In the genomic region with DNA sequence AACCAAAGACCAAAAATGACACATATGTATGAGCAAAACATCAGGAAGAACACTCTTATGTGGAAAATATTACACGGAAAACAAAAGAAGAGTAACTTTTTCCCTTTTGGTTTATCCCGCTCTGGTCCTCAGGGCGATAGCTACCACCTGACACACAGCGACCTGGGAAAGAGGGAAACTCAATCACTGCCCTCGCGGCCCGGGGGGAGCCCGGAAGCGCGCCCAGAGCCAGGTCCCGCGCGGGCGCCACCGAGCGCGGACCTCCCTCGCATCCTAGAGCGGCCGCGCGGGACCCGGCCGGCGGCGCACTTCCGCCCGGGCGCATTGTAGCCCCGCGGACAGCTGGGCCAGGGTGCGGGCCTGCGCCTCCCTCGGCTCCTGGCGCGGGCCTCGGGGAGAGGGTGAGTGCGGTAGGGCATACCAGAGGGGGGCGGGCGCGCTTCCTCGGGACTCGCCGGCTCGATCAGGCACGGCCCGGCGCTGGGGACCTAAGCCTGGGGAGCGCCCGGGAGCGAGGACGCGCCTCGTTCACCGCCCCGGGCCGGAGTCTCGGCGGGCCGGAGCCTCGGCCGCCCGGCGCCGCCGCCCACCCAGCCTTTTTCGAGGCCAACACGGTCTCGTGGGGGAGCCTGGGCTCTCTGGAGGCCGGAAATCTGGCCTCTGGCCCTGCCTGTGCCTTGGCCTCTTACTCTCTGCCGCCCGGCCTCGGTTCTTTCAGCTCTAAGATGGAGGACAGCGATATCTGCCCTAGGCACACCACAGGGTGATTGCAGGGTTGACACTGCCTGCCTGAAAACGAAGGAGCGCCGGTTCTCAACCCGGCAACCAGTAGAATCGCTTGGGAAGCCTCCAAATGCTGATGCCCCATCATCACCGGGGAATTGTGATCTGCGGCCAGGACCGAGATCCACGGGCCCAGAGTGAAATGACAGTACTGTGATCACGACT, we compare ENCODE assay signal across 8 cellular contexts. TPM values are rescaled to one million over a fixed set of nuclear protein-coding genes. Genes with fewer than 3 reads are reported as not detected.
A peak's percentile ranks its signal among the peaks of the same experiment; 100 is the strongest.
DNase-seq lines count a peak whose midpoint lies in the region; ATAC-seq, FAIRE-seq and TF ChIP-seq lines count a peak whose summit lies in the region.

A gene with protein sequence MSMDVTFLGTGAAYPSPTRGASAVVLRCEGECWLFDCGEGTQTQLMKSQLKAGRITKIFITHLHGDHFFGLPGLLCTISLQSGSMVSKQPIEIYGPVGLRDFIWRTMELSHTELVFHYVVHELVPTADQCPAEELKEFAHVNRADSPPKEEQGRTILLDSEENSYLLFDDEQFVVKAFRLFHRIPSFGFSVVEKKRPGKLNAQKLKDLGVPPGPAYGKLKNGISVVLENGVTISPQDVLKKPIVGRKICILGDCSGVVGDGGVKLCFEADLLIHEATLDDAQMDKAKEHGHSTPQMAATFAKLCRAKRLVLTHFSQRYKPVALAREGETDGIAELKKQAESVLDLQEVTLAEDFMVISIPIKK (plus strand): TSS at position 327 of the 948 bp plus-strand sequence. CDS start 6,365 bp downstream, outside the sequence.

- H3K27ac ChIP-seq in HepG2 (ENCODE audit: extremely low read length, insufficient read depth, low read length): peak within 1 kb of the TSS; percentile 86

- peak within 1 kb of the TSS; percentile 92 for H3K9ac ChIP-seq in HepG2 (ENCODE audit: insufficient read depth, low read depth, low read length)

- intact Hi-C loops in HepG2 (cut with micrococcal nuclease; ENCODE audit: unreplicated experiment): loop anchor here (1.0 to 5.0 kb wide), 3 partner anchors 63 to 146 kb away; partner anchors contain the start of genes MRO and SMAD4

- no TSS peak for BruUV-seq in HepG2 (replicated peaks; lab: Mats Ljungman, UMichigan)

- peak; percentile 82 for TF ChIP-seq RAD21 in HepG2 (CRISPR knock-in tag; IDR thresholded peaks at IDR 0.05)

- TF ChIP-seq CTCF in BJ (IDR thresholded peaks at IDR 0.05; ENCODE audit: insufficient read depth, low read depth, low read length) (no peak), HepG2 (CRISPR knock-in tag; IDR thresholded peaks at IDR 0.05) (peak; percentile 38)

- CTCF ChIA-PET in BJ (lab: Yijun Ruan, JAX) (interaction anchor here (1.8 to 1.9 kb wide), 2 partner anchors 10 to 12 kb away, joined by 4 read pairs; no protein-coding TSS in a partner anchor), HepG2 (lab: Yijun Ruan, JAX; ENCODE audit: low intra/inter-chr PET ratio, low total read pairs) (no interaction called here)

- 3% methylated on average over 20 of the region's 84 CpGs for WGBS in HepG2 (ENCODE audit: low lambda C conversion rate)

- TF ChIP-seq POLR2A in HepG2 (IDR thresholded peaks at IDR 0.05; ENCODE audit: insufficient read depth in 1 of 2, low read depth in 2 of 2, low read length in 2 of 2): peak; percentile 75 to 83

- H3K79me2 ChIP-seq in HepG2 (ENCODE audit: insufficient read depth, low read length): peaks cover 8% of the 10 kb centered on the region

- H2AFZ ChIP-seq in HepG2 (ENCODE audit: low read length): peak within 1 kb of the TSS; percentile 96

- POLR2A ChIA-PET in BJ (lab: Charles Lee) (interaction anchor here (0.6 kb wide), 1 partner anchor 62 kb away, joined by 3 read pairs; the partner anchor contains the start of gene SMAD4), HepG2 (lab: Yijun Ruan, JAX) (interaction anchor here (0.7 to 3.6 kb wide), 13 partner anchors 9 to 89 kb away, joined by 3 to 27 read pairs (median 5); partner anchors contain the start of genes ME2 and SMAD4)

- FAIRE-seq in HepG2 (lab: Jason Lieb, UNC): peak; percentile 23

- H3K27me3 ChIP-seq in BJ (ENCODE audit: control insufficient read depth, insufficient read depth, low read length) (no peaks in the 10 kb centered on the region), HepG2 (ENCODE audit: control insufficient read depth in 1 of 2, insufficient read depth in 2 of 2, low read length in 2 of 2) (no peaks in the 10 kb centered on the region; a peak in 1 of 5 replicates)

- no peaks in the 10 kb centered on the region for H4K20me1 ChIP-seq in HepG2 (ENCODE audit: insufficient read depth, low read length)

- H3K4me2 ChIP-seq in HepG2 (ENCODE audit: low read depth, low read length): peak within 1 kb of the TSS; percentile 83

- H3K9me3 ChIP-seq in HepG2 (ENCODE audit: low read length): peaks cover 8% of the 10 kb centered on the region; the same call in 1 of the 2 replicates

- H3K4me3 ChIP-seq in BJ (ENCODE audit: low read depth, low read length): peak within 1 kb of the TSS; percentile 85
- H3K4me3 ChIP-seq in HepG2 (replicated peaks in 1 of 3; ENCODE audit: insufficient read depth in 1 of 3, low read depth in 2 of 3, low read length in 3 of 3): peak within 1 kb of the TSS; percentile 59 to 84 (median 83)

- peak; percentile 93 for ATAC-seq in GM19043 (IDR thresholded peaks at IDR 0.05; ENCODE audit: low read depth, unreplicated experiment)
- ATAC-seq in HG03354 (IDR thresholded peaks at IDR 0.05; ENCODE audit: poor library complexity, severe bottlenecking, unreplicated experiment): peak; percentile 94
- ATAC-seq in HepG2: peak; percentile 98

- DNase-seq in BJ (ENCODE audit: low read depth): no peak
- peak; percentile 57 for DNase-seq in NCI-H510A treated with DMSO at 0.1 percent for 48 hours (lab: John Stamatoyannopoulos, UW)
- DNase-seq in activated CD4-positive, alpha-beta T cell treated with anti-CD3 and anti-CD28 coated beads, Interleukin-2, amount 50 U/mL, for 1 hour: peak; percentile 61
- peak; percentile 64 for DNase-seq in dedifferentiated amniotic fluid mesenchymal stem cell (ENCODE audit: extremely low spot score)
- DNase-seq in HepG2 (ENCODE audit: low spot score): peak; percentile 65
- peak; percentile 68 for DNase-seq in stimulated activated CD4-positive, alpha-beta T cell treated with anti-CD3 and anti-CD28 coated beads, Interleukin-4, amount 100 ng/mL, for 1 hour

- peaks cover 28% of the 10 kb centered on the region for H3K4me1 ChIP-seq in HepG2 (ENCODE audit: insufficient read depth, low read length)

- in situ Hi-C loops in HepG2 (cut with HindIII; ENCODE audit: extremely low pct_ligation_motif_present, low pct_unique_long_range_greater_than_20kb): loop anchor here (5.0 kb wide), 1 partner anchor 69 kb away; no protein-coding TSS in a partner anchor

- H3K36me3 ChIP-seq in BJ (ENCODE audit: control insufficient read depth, insufficient read depth, low read length): no peaks in the 10 kb centered on the region
- H3K36me3 ChIP-seq in HepG2 (replicated peaks in 1 of 2; ENCODE audit: control insufficient read depth in 1 of 2, insufficient read depth in 2 of 2, low read length in 2 of 2): no peaks in the 10 kb centered on the region

- TF ChIP-seq EP300 in HepG2 (IDR thresholded peaks at IDR 0.05; ENCODE audit: low read depth in 2 of 2, low read length in 2 of 2) (no peak), HepG2 (CRISPR knock-in tag; IDR thresholded peaks at IDR 0.05; ENCODE audit: borderline replicate concordance) (no peak)

TF ChIP-seq in HepG2, 621 proteins besides CTCF, POLR2A, EP300 and RAD21 (continues in another document):
- TF ChIP-seq FIP1L1 (IDR thresholded peaks at IDR 0.05; ENCODE audit: borderline replicate concordance, insufficient read depth, low read depth, low read length): no peak
- TF ChIP-seq, protein P1, sequence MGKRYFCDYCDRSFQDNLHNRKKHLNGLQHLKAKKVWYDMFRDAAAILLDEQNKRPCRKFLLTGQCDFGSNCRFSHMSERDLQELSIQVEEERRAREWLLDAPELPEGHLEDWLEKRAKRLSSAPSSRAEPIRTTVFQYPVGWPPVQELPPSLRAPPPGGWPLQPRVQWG (CRISPR knock-in tag; IDR thresholded peaks at IDR 0.05; ENCODE audit: borderline replicate concordance, low read depth): no peak
- no peak for TF ChIP-seq ISL2 (CRISPR knock-in tag; IDR thresholded peaks at IDR 0.05)
- TF ChIP-seq ZNF496 (CRISPR knock-in tag; IDR thresholded peaks at IDR 0.05; ENCODE audit: insufficient replicate concordance): no peak
- no peak for TF ChIP-seq PHB2 (IDR thresholded peaks at IDR 0.05; ENCODE audit: partially characterized antibody)
- peak; percentile 89; the same call in 1 of the 2 replicates for TF ChIP-seq TFDP1 (CRISPR knock-in tag; IDR thresholded peaks at IDR 0.05; ENCODE audit: borderline replicate concordance)
- no peak for TF ChIP-seq NR2F2 (IDR thresholded peaks at IDR 0.05; ENCODE audit: borderline replicate concordance, low read depth)

RNA-seq across cellular contexts. Expression of the gene that starts here (rescaled TPM):
- polyA plus RNA-seq in BJ (2011; rRNA removed) (4.4 and 7.9 TPM in 2 replicates), HepG2 (2011; rRNA removed) (1.3 and 1.9 TPM in 2 replicates)
- 2.9 and 5.1 TPM in 2 replicates for polyA minus RNA-seq in BJ (2011; rRNA and poly(A)+ RNA removed)
- 3.6 TPM in 2 replicates for total RNA-seq in HepG2 (2016; rRNA removed; fragmentation: Illumina TruSeq; extraction: Trizol)
- total RNA-seq in HepG2 (2016; cell fraction: cytosol; rRNA removed; fragmentation: Illumina TruSeq; extraction: Trizol; ENCODE audit: low read depth): 5.1 and 5.5 TPM in 2 replicates
- total RNA-seq in HepG2 (2016; cell fraction: insoluble cytoplasmic fraction; rRNA removed; fragmentation: Illumina TruSeq; extraction: Trizol): 3.4 and 3.5 TPM in 2 replicates
- total RNA-seq in HepG2 (2016; cell fraction: membrane; rRNA removed; fragmentation: Illumina TruSeq; extraction: Trizol): 6.5 and 7.0 TPM in 2 replicates
- total RNA-seq in HepG2 (2016; cell fraction: nucleus; rRNA removed; fragmentation: Illumina TruSeq; extraction: Trizol): 3.0 and 3.6 TPM in 2 replicates
- 0.62 and 1.7 TPM in 2 replicates for polyA plus RNA-seq in HepG2 (2011; cell fraction: cytosol; rRNA removed)
- 0.69 and 1.3 TPM in 2 replicates for polyA plus RNA-seq in HepG2 (2011; cell fraction: nucleus; rRNA removed)
- 1.7 and 2.7 TPM in 2 replicates for polyA plus RNA-seq in HepG2 (2012)
- polyA plus RNA-seq in HepG2 (2016; cell fraction: cytosol; fragmentation: Illumina TruSeq; extraction: Trizol; ENCODE audit: low read depth): 7.7 and 9.6 TPM in 2 replicates
- 5.6 and 6.1 TPM in 2 replicates for polyA plus RNA-seq in HepG2 (2016; cell fraction: insoluble cytoplasmic fraction; fragmentation: Illumina TruSeq; extraction: Trizol; ENCODE audit: low read depth)
- polyA plus RNA-seq in HepG2 (2016; cell fraction: membrane; fragmentation: Illumina TruSeq; extraction: Trizol; ENCODE audit: low read depth): 6.7 and 8.1 TPM in 2 replicates
- 3.2 and 3.9 TPM in 2 replicates for polyA plus RNA-seq in HepG2 (2016; cell fraction: nucleus; fragmentation: Illumina TruSeq; extraction: Trizol; ENCODE audit: insufficient read depth, low read depth)
- polyA minus RNA-seq in HepG2 (2011; rRNA and poly(A)+ RNA removed; ENCODE audit: low replicate concordance): 1.7 and 5.3 TPM in 2 replicates
- polyA minus RNA-seq in HepG2 (2011; cell fraction: cytosol; rRNA and poly(A)+ RNA removed): 0.62 and 1.3 TPM in 2 replicates
- 9.8 and 11.6 TPM in 2 replicates for polyA minus RNA-seq in HepG2 (2011; cell fraction: nucleus; rRNA and poly(A)+ RNA removed)
